8 cellular contexts compared by ENCODE assay signal in the genomic region with DNA sequence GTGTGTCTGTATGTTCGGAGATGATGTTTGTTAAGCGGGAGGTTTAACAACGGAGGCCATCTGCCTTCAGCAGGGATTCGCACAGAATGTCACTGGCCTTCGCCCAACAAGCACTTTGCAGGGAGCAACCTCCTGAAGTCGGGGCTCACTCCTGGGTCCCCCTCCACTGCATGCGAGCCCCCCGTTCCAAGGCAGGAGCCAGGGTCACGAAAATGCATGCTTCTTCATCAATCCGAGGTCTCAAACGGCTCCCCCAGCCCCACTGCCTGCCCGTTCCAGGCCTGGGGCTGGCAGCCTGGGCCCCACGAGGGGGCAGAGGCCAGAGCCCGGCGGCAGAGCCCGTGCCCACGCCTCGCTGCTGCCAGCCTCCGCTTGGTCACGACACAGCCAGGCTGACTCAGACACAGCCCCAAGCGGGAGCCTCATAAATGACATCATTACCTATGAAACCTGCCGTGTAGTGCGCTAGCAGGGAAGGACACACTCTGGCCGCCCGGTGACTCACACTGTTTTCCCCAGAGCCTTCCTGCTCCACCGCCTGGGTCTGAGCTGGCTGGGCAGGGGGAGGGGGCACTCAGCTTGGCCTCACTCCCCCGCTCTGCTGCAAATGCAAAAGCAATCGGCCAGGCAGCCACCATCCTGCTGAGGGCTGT.
A peak's percentile ranks its signal among the peaks of the same experiment; 100 is the strongest.
DNase-seq lines count a peak whose midpoint lies in the region; ATAC-seq, FAIRE-seq and TF ChIP-seq lines count a peak whose summit lies in the region.

No MANE protein-coding gene starts in this region.

- DNase-seq in DMS153 treated with DMSO at 0.1 percent for 48 hours (lab: John Stamatoyannopoulos, UW; ENCODE audit: unreplicated experiment), result peak; percentile 7
- DNase-seq in NCI-H510A (lab: John Stamatoyannopoulos, UW), result peak; percentile 89
- DNase-seq in bronchial epithelial cell (ENCODE audit: low read depth), result peak; percentile 96
- DNase-seq in lower leg skin (ENCODE audit: low spot score in 2 of 2), result peak; percentile 31 to 76
- peak; percentile 84 to 96 for DNase-seq in vagina (ENCODE audit: extremely low spot score in 2 of 2)
- DNase-seq in SKM-1 (lab: John Stamatoyannopoulos, UW; ENCODE audit: unreplicated experiment), result no peak

- no peaks in the 10 kb centered on the region for H3K36me3 ChIP-seq in bronchial epithelial cell (ENCODE audit: control insufficient read depth, insufficient read depth, low read length)
- no peaks in the 10 kb centered on the region for H3K36me3 ChIP-seq in vagina

- intact Hi-C loops in lower leg skin (cut with DNase I; ENCODE audit: low total_unique reads) (no loop called here), vagina (cut with DNase I) (no loop called here)

- H3K4me3 ChIP-seq in bronchial epithelial cell (ENCODE audit: low read depth, low read length) (no peak overlapping the region), lower leg skin (ENCODE audit: low read depth, poor library complexity, severe bottlenecking) (no peak overlapping the region), vagina (no peak overlapping the region)

- 58 to 80% methylated on average over 10 to 21 of the region's 28 CpGs for WGBS in lower leg skin, 2 donors

- H3K9me3 ChIP-seq in vagina, result no peaks in the 10 kb centered on the region

- peak overlapping the region; percentile 20 for H3K27ac ChIP-seq in vagina

- H3K4me1 ChIP-seq in vagina, result peaks cover 23% of the 10 kb centered on the region

- FAIRE-seq in bronchial epithelial cell (lab: Jason Lieb, UNC), result peak; percentile 88

- no peak for TF ChIP-seq POLR2A in lower leg skin (IDR thresholded peaks at IDR 0.05)
- TF ChIP-seq POLR2A in vagina (IDR thresholded peaks at IDR 0.05), result no peak

- peaks cover 12% of the 10 kb centered on the region for H3K27me3 ChIP-seq in bronchial epithelial cell (ENCODE audit: control insufficient read depth, insufficient read depth, low read length)
- no peaks in the 10 kb centered on the region for H3K27me3 ChIP-seq in vagina

- peak; percentile 86 for ATAC-seq in GM18870 (IDR thresholded peaks at IDR 0.05; ENCODE audit: unreplicated experiment)
- ATAC-seq in HG03108 (IDR thresholded peaks at IDR 0.05; ENCODE audit: unreplicated experiment), result peak; percentile 80

- peak; percentile 34 for TF ChIP-seq CTCF in bronchial epithelial cell (IDR thresholded peaks at IDR 0.05; ENCODE audit: insufficient read depth, low read length, severe bottlenecking)
- TF ChIP-seq CTCF in lower leg skin (IDR thresholded peaks at IDR 0.05), result no peak
- TF ChIP-seq CTCF in vagina (IDR thresholded peaks at IDR 0.05), result no peak
